8 cellular contexts compared by ENCODE assay signal in genomic region chr1:16960560-16961296, GRCh38. TPM values are rescaled to one million over a fixed set of nuclear protein-coding genes. Genes with fewer than 3 reads are reported as not detected.
A peak's percentile ranks its signal among the peaks of the same experiment; 100 is the strongest.
DNase-seq lines count a peak whose midpoint lies in the region.

No MANE protein-coding gene starts in this region.

- no peak overlapping the region for H4K8ac ChIP-seq in mesendoderm (ENCODE audit: low read depth, low read length)

- H3K27me3 ChIP-seq in H7 (ENCODE audit: control insufficient read depth, insufficient read depth, low read length) (no peaks in the 10 kb centered on the region), mesendoderm (ENCODE audit: insufficient read depth, low read length, poor library complexity) (no peaks in the 10 kb centered on the region)
- no peaks in the 10 kb centered on the region for H3K27me3 ChIP-seq in effector memory CD4-positive, alpha-beta T cell (replicated peaks; ENCODE audit: control insufficient read depth, insufficient read depth, low read length, poor library complexity, severe bottlenecking)

- no peak overlapping the region for H4K5ac ChIP-seq in mesendoderm (ENCODE audit: low read length)

- no peak overlapping the region for H2BK5ac ChIP-seq in mesendoderm (ENCODE audit: low read length)

- no peaks in the 10 kb centered on the region for H3K79me1 ChIP-seq in mesendoderm (ENCODE audit: low read length)

- no peaks in the 10 kb centered on the region for H3K79me2 ChIP-seq in mesendoderm (ENCODE audit: control insufficient read depth, insufficient read depth, low read length)

- peak overlapping the region; percentile 77 for H3K9ac ChIP-seq in mesendoderm (ENCODE audit: low read length)

- peak overlapping the region; percentile 17 for H3K4me2 ChIP-seq in mesendoderm (ENCODE audit: low read length)

- no peak overlapping the region for H2AK5ac ChIP-seq in mesendoderm (ENCODE audit: low read length)

- H3K18ac ChIP-seq in mesendoderm (ENCODE audit: low read length) = peak overlapping the region; percentile 55

- H3K4ac ChIP-seq in mesendoderm (ENCODE audit: low read depth, low read length) = no peak overlapping the region

- DNase-seq in DMS153 (lab: John Stamatoyannopoulos, UW) (peak; percentile 77), H7 (peak; percentile 95), NCI-H2227 treated with DMSO at 0.1 percent for 48 hours (lab: John Stamatoyannopoulos, UW) (peak; percentile 57), mesendoderm (peak; percentile 95)
- DNase-seq in activated CD4-positive, alpha-beta T cell treated with anti-CD3 and anti-CD28 coated beads, Interleukin-2, amount 50 U/mL, for 48 hours = peak; percentile 92
- DNase-seq in effector memory CD4-positive, alpha-beta T cell = peak; percentile 51 to 72 (median 56)
- DNase-seq in stimulated activated CD8-positive, alpha-beta memory T cell treated with anti-CD3 and anti-CD28 coated beads, Interleukin-12 subunit alpha, Interleukin-12 subunit beta, amount 100 ng/mL, for 4 hours (ENCODE audit: low read depth) = peak; percentile 41
- no peak for DNase-seq in NK-92 treated with Interleukin-12 subunit alpha and Interleukin-12 subunit beta, amount 100 ng/mL, for 24 hours (lab: John Stamatoyannopoulos, UW)

- H3K56ac ChIP-seq in mesendoderm (ENCODE audit: low read length) = peak overlapping the region; percentile 88

- no CpG with 5 or more reads among the region's 57 CpGs for WGBS in mesendoderm (ENCODE audit: extremely low coverage, insufficient coverage, low lambda C conversion rate)

- H3K27ac ChIP-seq in effector memory CD4-positive, alpha-beta T cell (ENCODE audit: insufficient read depth, low read length, poor library complexity, severe bottlenecking) = no peak overlapping the region
- peak overlapping the region; percentile 7 for H3K27ac ChIP-seq in mesendoderm (ENCODE audit: low read depth, low read length)

- peak overlapping the region; percentile 34; the same call in 1 of the 2 replicates for H3K4me3 ChIP-seq in H7 (ENCODE audit: insufficient read depth, low read depth, low read length)
- peak overlapping the region; percentile 40 for H3K4me3 ChIP-seq in effector memory CD4-positive, alpha-beta T cell (ENCODE audit: insufficient read depth, low read depth, low read length, poor library complexity, severe bottlenecking)
- H3K4me3 ChIP-seq in mesendoderm (ENCODE audit: low read length) = no peak overlapping the region

- no peaks in the 10 kb centered on the region for H3K4me1 ChIP-seq in effector memory CD4-positive, alpha-beta T cell (ENCODE audit: control insufficient read depth, insufficient read depth, low read length, poor library complexity, severe bottlenecking)
- no peaks in the 10 kb centered on the region for H3K4me1 ChIP-seq in mesendoderm (ENCODE audit: control insufficient read depth, low read depth, low read length)

- no peak overlapping the region for H2BK15ac ChIP-seq in mesendoderm (replicated peaks; ENCODE audit: low read depth)

- peaks cover 12% of the 10 kb centered on the region for H3K36me3 ChIP-seq in H7 (replicated peaks; ENCODE audit: control insufficient read depth, insufficient read depth, low read length)
- peaks cover 3% of the 10 kb centered on the region for H3K36me3 ChIP-seq in effector memory CD4-positive, alpha-beta T cell (ENCODE audit: control insufficient read depth, insufficient read depth, low read length)
- H3K36me3 ChIP-seq in mesendoderm (ENCODE audit: control insufficient read depth, insufficient read depth, low read length) = peaks cover 1% of the 10 kb centered on the region

- no peaks in the 10 kb centered on the region for H3K9me3 ChIP-seq in effector memory CD4-positive, alpha-beta T cell (ENCODE audit: control insufficient read depth, low read length)

- H3K23ac ChIP-seq in mesendoderm (ENCODE audit: low read length) = no peak overlapping the region

- H2BK120ac ChIP-seq in mesendoderm (ENCODE audit: low read depth, low read length) = no peak overlapping the region

RNA-seq across cellular contexts. Expression of gene MFAP2, which starts 19.7 kb away (rescaled TPM):
- 176 and 202 TPM in 2 replicates for total RNA-seq in H7 (2014; rRNA removed; shearing (Covaris generic))
- 137 TPM for polyA plus RNA-seq in mesendoderm (2013, experiment 1 of 2)
- polyA plus RNA-seq in mesendoderm (2013, experiment 2 of 2) = 141 TPM

RNA-seq across cellular contexts. Expression of gene CROCC, which starts 39.0 kb away (rescaled TPM):
- total RNA-seq in H7 (2014; rRNA removed; shearing (Covaris generic)) = 59.5 and 92.3 TPM in 2 replicates
- 10.7 TPM for polyA plus RNA-seq in mesendoderm (2013, experiment 1 of 2)
- polyA plus RNA-seq in mesendoderm (2013, experiment 2 of 2) = 10.0 TPM

RNA-seq across cellular contexts. Expression of gene ATP13A2, which starts 51.0 kb away (rescaled TPM):
- total RNA-seq in H7 (2014; rRNA removed; shearing (Covaris generic)) = 128 and 162 TPM in 2 replicates
- 37.2 TPM for polyA plus RNA-seq in mesendoderm (2013, experiment 1 of 2)
- polyA plus RNA-seq in mesendoderm (2013, experiment 2 of 2) = 39.3 TPM
